ENCODE assay signal across 8 cellular contexts in genomic region chr17:64773836-64774761, GRCh38.
DNase-seq lines count a peak whose midpoint lies in the region; ATAC-seq and TF ChIP-seq lines count a peak whose summit lies in the region.

No MANE protein-coding gene starts in this region.

- DNase-seq in AG09309 (ENCODE audit: low read depth): peak; percentile 20
- DNase-seq in NCI-H2171 treated with DMSO at 0.1 percent for 48 hours (lab: John Stamatoyannopoulos, UW): peak; percentile 76
- peak; percentile 65 for DNase-seq in choroid plexus epithelial cell (ENCODE audit: low read depth)
- peak in 1 of 2 experiments; percentile 76 for DNase-seq in mesothelial cell of epicardium (ENCODE audit: low spot score in 2 of 2, unreplicated experiment in 2 of 2)
- DNase-seq in nucleus accumbens (lab: John Stamatoyannopoulos, UW): no peak
- no peak for DNase-seq in caudate nucleus (lab: John Stamatoyannopoulos, UW)

- peak; percentile 65 for TF ChIP-seq CTCF in AG09309 (IDR thresholded peaks at IDR 0.05; ENCODE audit: control insufficient read depth, insufficient read depth, low read depth, low read length, missing control alignments)
- peak; percentile 66 for TF ChIP-seq CTCF in choroid plexus epithelial cell (conservative IDR thresholded peaks at IDR 0.05; ENCODE audit: low read depth, low read length)
- TF ChIP-seq CTCF in mesothelial cell of epicardium (IDR thresholded peaks at IDR 0.05; ENCODE audit: unreplicated experiment): no peak

- H3K36me3 Mint-ChIP-seq in mesothelial cell of epicardium: peaks cover 4% of the 10 kb centered on the region

- H3K4me3 ChIP-seq in AG09309 (ENCODE audit: control insufficient read depth, low read depth, low read length): no peak overlapping the region
- no peak overlapping the region for H3K4me3 ChIP-seq in choroid plexus epithelial cell (ENCODE audit: low read depth, low read length)

- peak overlapping the region; percentile 66 for H3K4me3 Mint-ChIP-seq in mesothelial cell of epicardium

- no peaks in the 10 kb centered on the region for H3K9me3 Mint-ChIP-seq in mesothelial cell of epicardium

- H3K27ac Mint-ChIP-seq in mesothelial cell of epicardium: peak overlapping the region; percentile 30

- peak; percentile 59 for ATAC-seq in GM19455 (IDR thresholded peaks at IDR 0.05; ENCODE audit: unreplicated experiment)
- no peak for ATAC-seq in activated CD4-positive, CD25-positive, alpha-beta regulatory T cell treated with anti-CD3 and anti-CD28 coated beads, Interleukin-2, amount 50 U/mL, for 24 hours

- peaks cover 26% of the 10 kb centered on the region for H3K4me1 Mint-ChIP-seq in mesothelial cell of epicardium

- peaks cover 35% of the 10 kb centered on the region for H3K27me3 Mint-ChIP-seq in mesothelial cell of epicardium (ENCODE audit: low read depth)

- no peak overlapping the region for H3K27ac ChIP-seq in caudate nucleus (ENCODE audit: low read depth, low read length)

Comparison
In these comparisons a context has a peak if more than half of its experiments do, and no peak if none do; other contexts are left out.
1. DNase-seq: peak in AG09309 (single experiment), NCI-H2171 treated with DMSO at 0.1 percent for 48 hours (single experiment) and choroid plexus epithelial cell (single experiment); none in nucleus accumbens (0 of 56) and caudate nucleus (0 of 61).